13 cellular contexts compared by ENCODE assay signal in genomic region chr18:44508474-44508873, GRCh38.
DNase-seq lines count a peak whose midpoint lies in the region; ATAC-seq and TF ChIP-seq lines count a peak whose summit lies in the region.
"Had no signal": no experiment of that assay in that cellular context is flagged by ENCODE, and none has a peak within 500 bp of the region (broad histone marks: within the 10 kb centered on the region; RNA-seq: fewer than 3 reads in every experiment).

No MANE protein-coding gene starts in this region.

- H3K4me2 ChIP-seq in OCI-LY7 (ENCODE audit: low read length) = no peak overlapping the region

- DNase-seq in activated naive CD8-positive, alpha-beta T cell treated with anti-CD3 and anti-CD28 coated beads, Interleukin-2, amount 50 U/mL, for 24 hours = no peak
- DNase-seq in stimulated activated naive CD8-positive, alpha-beta T cell treated with anti-CD3 and anti-CD28 coated beads, Interleukin-15, amount 100 ng/mL, for 72 hours = peak in 1 of 2 donors; percentile 10
- DNase-seq in OCI-LY7 (ENCODE audit: low spot score) (no peak), pons (ENCODE audit: low spot score) (no peak), posterior vena cava (ENCODE audit: low spot score) (no peak)
- DNase-seq: activated CD4-positive, alpha-beta T cell treated with anti-CD3 and anti-CD28 coated beads for 48 hours; activated naive CD4-positive, alpha-beta T cell treated with anti-CD3 and anti-CD28 coated beads for 36 hours; activated T-cell treated with anti-CD3 and anti-CD28 coated beads for 4 hours; AML-193; NCI-H1417 treated with DMSO at 0.1 percent for 48 hours; stimulated activated CD4-positive, alpha-beta T cell treated with anti-CD3 and anti-CD28 coated beads, Interleukin-2, amount 100 ng/mL, for 24 hours had no signal

- CTCF ChIA-PET in OCI-LY7 (lab: Charles Lee; ENCODE audit: unreplicated experiment) = no interaction called here

- TF ChIP-seq CTCF in OCI-LY7 (conservative IDR thresholded peaks at IDR 0.05; ENCODE audit: low read length) = no peak

- no peaks in the 10 kb centered on the region for H3K9me2 ChIP-seq in OCI-LY7 (ENCODE audit: insufficient read depth, low read length)

- H3K4me1 Mint-ChIP-seq in activated naive CD8-positive, alpha-beta T cell treated with anti-CD3 and anti-CD28 coated beads, Interleukin-2, amount 50 U/mL, for 24 hours = peaks cover 9% of the 10 kb centered on the region
- H3K4me1 Mint-ChIP-seq in stimulated activated naive CD8-positive, alpha-beta T cell treated with anti-CD3 and anti-CD28 coated beads, Interleukin-15, amount 100 ng/mL, for 72 hours = no peaks in the 10 kb centered on the region

- H3K27me3 Mint-ChIP-seq in activated naive CD8-positive, alpha-beta T cell treated with anti-CD3 and anti-CD28 coated beads, Interleukin-2, amount 50 U/mL, for 24 hours = no peaks in the 10 kb centered on the region
- no peaks in the 10 kb centered on the region for H3K27me3 Mint-ChIP-seq in stimulated activated naive CD8-positive, alpha-beta T cell treated with anti-CD3 and anti-CD28 coated beads, Interleukin-15, amount 100 ng/mL, for 72 hours

- H3K36me3 Mint-ChIP-seq in activated naive CD8-positive, alpha-beta T cell treated with anti-CD3 and anti-CD28 coated beads, Interleukin-2, amount 50 U/mL, for 24 hours (ENCODE audit: low read depth) = no peaks in the 10 kb centered on the region

- H3K36me3 ChIP-seq in OCI-LY7 (ENCODE audit: insufficient read depth, low read length) = no peaks in the 10 kb centered on the region

- intact Hi-C loops in OCI-LY7 (cut with micrococcal nuclease; ENCODE audit: unreplicated experiment) = no loop called here
- intact Hi-C loops in posterior vena cava (cut with DNase I) = no loop called here

- no peak overlapping the region for H3K4me3 Mint-ChIP-seq in activated naive CD8-positive, alpha-beta T cell treated with anti-CD3 and anti-CD28 coated beads, Interleukin-2, amount 50 U/mL, for 24 hours
- no peak overlapping the region for H3K4me3 Mint-ChIP-seq in stimulated activated naive CD8-positive, alpha-beta T cell treated with anti-CD3 and anti-CD28 coated beads, Interleukin-15, amount 100 ng/mL, for 72 hours
- H3K4me3 Mint-ChIP-seq: activated naive CD4-positive, alpha-beta T cell treated with anti-CD3 and anti-CD28 coated beads for 36 hours had no signal

- no peaks in the 10 kb centered on the region for H3K79me2 ChIP-seq in OCI-LY7 (ENCODE audit: insufficient read depth, low read depth, low read length)

- H3K9me3 ChIP-seq in OCI-LY7 (ENCODE audit: low read length) = no peaks in the 10 kb centered on the region

- no peaks in the 10 kb centered on the region for H3K9me3 Mint-ChIP-seq in activated naive CD8-positive, alpha-beta T cell treated with anti-CD3 and anti-CD28 coated beads, Interleukin-2, amount 50 U/mL, for 24 hours
- H3K9me3 Mint-ChIP-seq in stimulated activated naive CD8-positive, alpha-beta T cell treated with anti-CD3 and anti-CD28 coated beads, Interleukin-15, amount 100 ng/mL, for 72 hours = no peaks in the 10 kb centered on the region
- H3K9me3 Mint-ChIP-seq: activated naive CD4-positive, alpha-beta T cell treated with anti-CD3 and anti-CD28 coated beads for 36 hours had no signal

- ATAC-seq in GM18870 (IDR thresholded peaks at IDR 0.05; ENCODE audit: unreplicated experiment) (peak; percentile 4), HG02870 (IDR thresholded peaks at IDR 0.05; ENCODE audit: unreplicated experiment) (peak; percentile 36)
- peak; percentile 43 for ATAC-seq in activated naive CD8-positive, alpha-beta T cell treated with anti-CD3 and anti-CD28 coated beads, Interleukin-2, amount 50 U/mL, for 24 hours
- peak; percentile 68 for ATAC-seq in stimulated activated naive CD8-positive, alpha-beta T cell treated with anti-CD3 and anti-CD28 coated beads, Interleukin-15, amount 100 ng/mL, for 72 hours

- no peaks in the 10 kb centered on the region for H4K20me1 ChIP-seq in OCI-LY7 (ENCODE audit: insufficient read depth, low read length)

- H3K27ac ChIP-seq in OCI-LY7 (ENCODE audit: low read depth, low read length, poor library complexity, severe bottlenecking) = no peak overlapping the region

- no TSS peak for BruUV-seq in OCI-LY7 (replicated peaks; lab: Mats Ljungman, UMichigan)

- no peak overlapping the region for H3K4me3 ChIP-seq in OCI-LY7 (ENCODE audit: low read depth, low read length, poor library complexity, severe bottlenecking)

- no peak overlapping the region for H2AFZ ChIP-seq in OCI-LY7 (ENCODE audit: low read length)

- peaks cover 4% of the 10 kb centered on the region for H3K4me1 ChIP-seq in OCI-LY7 (ENCODE audit: insufficient read depth, low read length, poor library complexity, severe bottlenecking)

- no peak overlapping the region for H3K27ac Mint-ChIP-seq in activated naive CD8-positive, alpha-beta T cell treated with anti-CD3 and anti-CD28 coated beads, Interleukin-2, amount 50 U/mL, for 24 hours
- no peak overlapping the region for H3K27ac Mint-ChIP-seq in stimulated activated naive CD8-positive, alpha-beta T cell treated with anti-CD3 and anti-CD28 coated beads, Interleukin-15, amount 100 ng/mL, for 72 hours
- H3K27ac Mint-ChIP-seq: activated naive CD4-positive, alpha-beta T cell treated with anti-CD3 and anti-CD28 coated beads for 36 hours had no signal

- POLR2A ChIA-PET in OCI-LY7 (lab: Charles Lee) = no interaction called here

Comparison
In these comparisons a context has a peak if more than half of its experiments do, and no peak if none do; other contexts are left out.
1. ATAC-seq: peak in every context shown above with its lines; median percentile 68 in stimulated activated naive CD8-positive, alpha-beta T cell treated with anti-CD3 and anti-CD28 coated beads, Interleukin-15, amount 100 ng/mL, for 72 hours; 43 in activated naive CD8-positive, alpha-beta T cell treated with anti-CD3 and anti-CD28 coated beads, Interleukin-2, amount 50 U/mL, for 24 hours; 36 in HG02870; 4 in GM18870.